In genomic region chr7:924541-925231, GRCh38 we compare ENCODE assay signal across 8 cellular contexts. TPM values are rescaled to one million over a fixed set of nuclear protein-coding genes. Genes with fewer than 3 reads are reported as not detected.
DNase-seq lines count a peak whose midpoint lies in the region; ATAC-seq and TF ChIP-seq lines count a peak whose summit lies in the region.

No MANE protein-coding gene starts in this region.

- intact Hi-C loops in activated CD4-positive, alpha-beta T cell treated with anti-CD3 and anti-CD28 coated beads for 36 hours (cut with DNase I, micrococcal nuclease): loop anchor here in 1 of 2 experiments (5.0 kb wide), 6 partner anchors 118 to 1018 kb away; partner anchors contain the start of genes GPR146 and MAFK
- intact Hi-C loops in left ventricle myocardium inferior (cut with micrococcal nuclease): no loop called here

- no peaks in the 10 kb centered on the region for H3K9me3 ChIP-seq in left ventricle myocardium inferior (replicated peaks)

- H3K27me3 Mint-ChIP-seq in activated CD4-positive, alpha-beta T cell treated with anti-CD3 and anti-CD28 coated beads for 36 hours: no peaks in the 10 kb centered on the region

- peaks cover 21% of the 10 kb centered on the region for H3K4me1 ChIP-seq in left ventricle myocardium inferior

- POLR2A ChIA-PET in activated CD4-positive, alpha-beta T cell treated with anti-CD3 and anti-CD28 coated beads for 36 hours (lab: Charles Lee): no interaction called here

- no peaks in the 10 kb centered on the region for H3K9me3 Mint-ChIP-seq in activated CD4-positive, alpha-beta T cell treated with anti-CD3 and anti-CD28 coated beads for 36 hours (ENCODE audit: low read depth)

- no peak for TF ChIP-seq CTCF in left ventricle myocardium inferior (IDR thresholded peaks at IDR 0.05; ENCODE audit: borderline replicate concordance)

- peak; percentile 83 for DNase-seq in activated CD4-positive, alpha-beta T cell treated with anti-CD3 and anti-CD28 coated beads for 36 hours
- DNase-seq in activated CD4-positive, alpha-beta T cell treated with anti-CD3 and anti-CD28 coated beads, Interleukin-2, amount 50 U/mL, for 1 hour: no peak
- DNase-seq in left ventricle myocardium inferior (peak; percentile 16), inferior parietal cortex (ENCODE audit: extremely low spot score) (no peak), GF-D8 (lab: John Stamatoyannopoulos, UW) (no peak)
- peak; percentile 48 to 73 for DNase-seq in stimulated activated CD8-positive, alpha-beta memory T cell treated with anti-CD3 and anti-CD28 coated beads, Interleukin-7, amount 100 ng/mL, for 4 hours (ENCODE audit: low read depth in 2 of 2)

- no peaks in the 10 kb centered on the region for H3K36me3 Mint-ChIP-seq in activated CD4-positive, alpha-beta T cell treated with anti-CD3 and anti-CD28 coated beads for 36 hours (ENCODE audit: low read depth)

- H3K27me3 ChIP-seq in left ventricle myocardium inferior (ENCODE audit: low read depth): peaks cover 21% of the 10 kb centered on the region

- peak overlapping the region; percentile 9 for H3K4me3 ChIP-seq in left ventricle myocardium inferior

- H3K4me3 Mint-ChIP-seq in activated CD4-positive, alpha-beta T cell treated with anti-CD3 and anti-CD28 coated beads for 36 hours: peak overlapping the region; percentile 48

- H3K27ac ChIP-seq in left ventricle myocardium inferior (replicated peaks): no peak overlapping the region

- CTCF ChIA-PET in activated CD4-positive, alpha-beta T cell treated with anti-CD3 and anti-CD28 coated beads for 36 hours (lab: Charles Lee): interaction anchor here (0.7 to 1.7 kb wide), 4 partner anchors 15 to 534 kb away, joined by 3 to 5 read pairs (median 3); partner anchors contain the start of gene MICALL2

- peaks cover 49% of the 10 kb centered on the region for H3K4me1 Mint-ChIP-seq in activated CD4-positive, alpha-beta T cell treated with anti-CD3 and anti-CD28 coated beads for 36 hours

- H3K27ac Mint-ChIP-seq in activated CD4-positive, alpha-beta T cell treated with anti-CD3 and anti-CD28 coated beads for 36 hours: peak overlapping the region; percentile 74

- peak; percentile 45 for ATAC-seq in activated CD4-positive, alpha-beta T cell treated with anti-CD3 and anti-CD28 coated beads for 36 hours
- ATAC-seq in HG03139 (IDR thresholded peaks at IDR 0.05; ENCODE audit: unreplicated experiment): peak; percentile 37
- peak; percentile 55 to 57 for ATAC-seq in activated CD4-positive, CD25-positive, alpha-beta regulatory T cell treated with anti-CD3 and anti-CD28 coated beads, Interleukin-2, amount 50 U/mL, for 24 hours

- no peaks in the 10 kb centered on the region for H3K36me3 ChIP-seq in left ventricle myocardium inferior

RNA-seq across cellular contexts. Expression of gene ADAP1, which starts 29.8 kb away (rescaled TPM):
- total RNA-seq in activated CD4-positive, alpha-beta T cell treated with anti-CD3 and anti-CD28 coated beads for 36 hours: 10 to 100 TPM; 13.1 to 14.8 TPM
- total RNA-seq in left ventricle myocardium inferior: 8.4 TPM

RNA-seq across cellular contexts. Expression of gene GET4, which starts 48.3 kb away (rescaled TPM):
- total RNA-seq in activated CD4-positive, alpha-beta T cell treated with anti-CD3 and anti-CD28 coated beads for 36 hours: 10 to 100 TPM; 17.7 to 29.7 TPM
- total RNA-seq in left ventricle myocardium inferior: 22.9 TPM

RNA-seq across cellular contexts. Expression of gene COX19, which starts 50.7 kb away (rescaled TPM):
- total RNA-seq in activated CD4-positive, alpha-beta T cell treated with anti-CD3 and anti-CD28 coated beads for 36 hours: 10 to 100 TPM; 11.3 to 14.6 TPM
- total RNA-seq in left ventricle myocardium inferior: 8.5 TPM

RNA-seq across cellular contexts. Expression of gene CYP2W1, which starts 58.3 kb away (rescaled TPM):
- not detected for total RNA-seq in activated CD4-positive, alpha-beta T cell treated with anti-CD3 and anti-CD28 coated beads for 36 hours
- not detected for total RNA-seq in left ventricle myocardium inferior

Comparison
In these comparisons a context has a peak if more than half of its experiments do, and no peak if none do; other contexts are left out.
1. DNase-seq: peak in activated CD4-positive, alpha-beta T cell treated with anti-CD3 and anti-CD28 coated beads for 36 hours (single experiment), left ventricle myocardium inferior (single experiment) and stimulated activated CD8-positive, alpha-beta memory T cell treated with anti-CD3 and anti-CD28 coated beads, Interleukin-7, amount 100 ng/mL, for 4 hours (2 of 2); none in activated CD4-positive, alpha-beta T cell treated with anti-CD3 and anti-CD28 coated beads, Interleukin-2, amount 50 U/mL, for 1 hour (single experiment), inferior parietal cortex (single experiment) and GF-D8 (single experiment).
2. Peak in every context shown above with its lines, with median percentiles within 50 percentile points of each other: ATAC-seq.